ENCODE assay signal across 1 cellular context in genomic region chr20:63653041-63653973, GRCh38.
TF ChIP-seq lines count a peak whose summit lies in the region.

STMN3 (minus strand) TSS chr20:63653424; CDS start chr20:63653345, 79 bp downstream.

TF ChIP-seq in HepG2, 621 proteins besides CTCF, POLR2A, EP300 and RAD21 (continued from another document and continues in another):
- TF ChIP-seq ATF5 (CRISPR knock-in tag; IDR thresholded peaks at IDR 0.05; ENCODE audit: low read depth), result peak; percentile 96
- peak; percentile 92; the same call in 1 of the 2 replicates for TF ChIP-seq ZNF318 (CRISPR knock-in tag; IDR thresholded peaks at IDR 0.05)
- TF ChIP-seq FUBP1 (CRISPR knock-in tag; IDR thresholded peaks at IDR 0.05; ENCODE audit: borderline replicate concordance), result no peak
- TF ChIP-seq ZNF879 (CRISPR knock-in tag; IDR thresholded peaks at IDR 0.05), result peak; percentile 99
- no peak for TF ChIP-seq SMC3 (IDR thresholded peaks at IDR 0.05; ENCODE audit: low read length)
- TF ChIP-seq ZBTB8A (CRISPR knock-in tag; IDR thresholded peaks at IDR 0.05; ENCODE audit: borderline replicate concordance, low read depth), result peak; percentile 91; the same call in 1 of the 2 replicates
- peak; percentile 50; the same call in 1 of the 2 replicates for TF ChIP-seq NFYB (CRISPR knock-in tag; IDR thresholded peaks at IDR 0.05)
- TF ChIP-seq ZNF784 (CRISPR knock-in tag; IDR thresholded peaks at IDR 0.05; ENCODE audit: borderline replicate concordance), result peak; percentile 96; the same call in 1 of the 2 replicates
- TF ChIP-seq HBP1 (CRISPR knock-in tag; IDR thresholded peaks at IDR 0.05; ENCODE audit: low read depth), result peak; percentile 100
- TF ChIP-seq SIX4 (CRISPR knock-in tag; IDR thresholded peaks at IDR 0.05), result peak; percentile 89
- TF ChIP-seq ZEB1 (IDR thresholded peaks at IDR 0.05; ENCODE audit: insufficient replicate concordance, low read depth), result no peak
- peak; percentile 94 for TF ChIP-seq HNRNPLL (IDR thresholded peaks at IDR 0.05; ENCODE audit: low read depth, low read length, poor library complexity, severe bottlenecking)
- no peak for TF ChIP-seq MBNL3 (CRISPR knock-in tag; conservative IDR thresholded peaks at IDR 0.05)
- no peak for TF ChIP-seq SCMH1 (CRISPR knock-in tag; IDR thresholded peaks at IDR 0.05; ENCODE audit: borderline replicate concordance)
- peak; percentile 91 for TF ChIP-seq RXRB (CRISPR knock-in tag; IDR thresholded peaks at IDR 0.05; ENCODE audit: borderline replicate concordance)
- TF ChIP-seq ZZZ3 (CRISPR knock-in tag; IDR thresholded peaks at IDR 0.05; ENCODE audit: borderline replicate concordance), result peak; percentile 95
- TF ChIP-seq BCL6 (CRISPR knock-in tag; IDR thresholded peaks at IDR 0.05), result peak; percentile 89
- TF ChIP-seq PLRG1 (conservative IDR thresholded peaks at IDR 0.05), result no peak
- peak; percentile 95; the same call in 1 of the 2 replicates for TF ChIP-seq XBP1 (CRISPR knock-in tag; IDR thresholded peaks at IDR 0.05)
- peak; percentile 94 for TF ChIP-seq NFAT5 (CRISPR knock-in tag; IDR thresholded peaks at IDR 0.05)
- TF ChIP-seq HHEX (CRISPR knock-in tag; IDR thresholded peaks at IDR 0.05), result peak; percentile 57
- TF ChIP-seq KLF6 (CRISPR knock-in tag; IDR thresholded peaks at IDR 0.05), result peak; percentile 100
- peak; percentile 99 for TF ChIP-seq MIER2 (CRISPR knock-in tag; IDR thresholded peaks at IDR 0.05)
- peak; percentile 87; the same call in 1 of the 2 replicates for TF ChIP-seq ZBTB42 (CRISPR knock-in tag; IDR thresholded peaks at IDR 0.05)
- no peak for TF ChIP-seq ZNF224 (CRISPR knock-in tag; IDR thresholded peaks at IDR 0.05)
- no peak; the same call in 1 of the 2 replicates for TF ChIP-seq BRD4 (CRISPR knock-in tag; IDR thresholded peaks at IDR 0.05)
- TF ChIP-seq MXD4 (CRISPR knock-in tag; IDR thresholded peaks at IDR 0.05), result peak; percentile 98
- TF ChIP-seq ZBTB37 (CRISPR knock-in tag; IDR thresholded peaks at IDR 0.05), result no peak; the same call in 1 of the 2 replicates
- TF ChIP-seq ZMAT5 (CRISPR knock-in tag; IDR thresholded peaks at IDR 0.05; ENCODE audit: borderline replicate concordance, low read depth), result no peak
- peak; percentile 89; the same call in 1 of the 2 replicates for TF ChIP-seq ZSCAN31 (CRISPR knock-in tag; IDR thresholded peaks at IDR 0.05; ENCODE audit: low read depth)
- TF ChIP-seq ZNF720 (CRISPR knock-in tag; IDR thresholded peaks at IDR 0.05), result peak; percentile 98
- TF ChIP-seq ZNF138 (CRISPR knock-in tag; IDR thresholded peaks at IDR 0.05; ENCODE audit: low read depth), result peak; percentile 99
- peak; percentile 12; the same call in 1 of the 2 replicates for TF ChIP-seq ZNF598 (CRISPR knock-in tag; IDR thresholded peaks at IDR 0.05; ENCODE audit: borderline replicate concordance)
- TF ChIP-seq CEBPG (CRISPR knock-in tag; IDR thresholded peaks at IDR 0.05), result peak; percentile 65
- TF ChIP-seq PHF21A (CRISPR knock-in tag; IDR thresholded peaks at IDR 0.05), result peak; percentile 49; the same call in 1 of the 2 replicates
- TF ChIP-seq LBX2 (CRISPR knock-in tag; IDR thresholded peaks at IDR 0.05; ENCODE audit: borderline replicate concordance), result peak; percentile 87; the same call in 1 of the 2 replicates
- no peak for TF ChIP-seq RFX1 (IDR thresholded peaks at IDR 0.05)
